In genomic region chr2:147829106-147829505, GRCh38 we compare ENCODE assay signal across 11 cellular contexts. TPM values are rescaled to one million over a fixed set of nuclear protein-coding genes. Genes with fewer than 3 reads are reported as not detected.
A peak's percentile ranks its signal among the peaks of the same experiment; 100 is the strongest.
DNase-seq lines count a peak whose midpoint lies in the region; ATAC-seq, FAIRE-seq and TF ChIP-seq lines count a peak whose summit lies in the region.
"Had no signal": no experiment of that assay in that cellular context is flagged by ENCODE, and none has a peak within 500 bp of the region (broad histone marks: within the 10 kb centered on the region; RNA-seq: fewer than 3 reads in every experiment).

No MANE protein-coding gene starts in this region.

- H3K27ac Mint-ChIP-seq in activated CD4-positive, alpha-beta T cell treated with anti-CD3 and anti-CD28 coated beads for 36 hours, result no peak overlapping the region
- H3K27ac Mint-ChIP-seq: progenitor cell of endocrine pancreas had no signal

- H3K4me1 ChIP-seq in adipocyte (ENCODE audit: control insufficient read depth, insufficient read depth, low read length), result no peaks in the 10 kb centered on the region
- no peaks in the 10 kb centered on the region for H3K4me1 ChIP-seq in hepatocyte (ENCODE audit: insufficient read depth)

- DNase-seq in Caki2 (ENCODE audit: low read depth) (peak; percentile 55), HTR-8/SVneo (ENCODE audit: insufficient read length, low spot score) (peak; percentile 21), adipocyte (ENCODE audit: low read depth) (peak; percentile 71), hepatocyte (ENCODE audit: low spot score) (peak; percentile 24), SHP77 treated with DMSO at 0.1 percent for 48 hours (lab: John Stamatoyannopoulos, UW) (no peak)
- no peak for DNase-seq in activated CD4-positive, alpha-beta T cell treated with anti-CD3 and anti-CD28 coated beads for 36 hours
- DNase-seq in effector CD8-positive, alpha-beta T cell (lab: John Stamatoyannopoulos, UW), result no peak
- DNase-seq: activated T-cell treated with anti-CD3 and anti-CD28 coated beads, Interleukin-2, amount 50 U/mL, for 48 hours; left cardiac atrium had no signal

- peaks cover 4% of the 10 kb centered on the region for H3K9me3 ChIP-seq in adipocyte (ENCODE audit: control insufficient read depth, low read length)
- H3K9me3 ChIP-seq in hepatocyte (ENCODE audit: low read depth), result no peaks in the 10 kb centered on the region

- intact Hi-C loops in activated CD4-positive, alpha-beta T cell treated with anti-CD3 and anti-CD28 coated beads for 36 hours (cut with DNase I, micrococcal nuclease), result no loop called here

- no peak overlapping the region for H3K4me3 Mint-ChIP-seq in activated CD4-positive, alpha-beta T cell treated with anti-CD3 and anti-CD28 coated beads for 36 hours

- H3K9me3 Mint-ChIP-seq in activated CD4-positive, alpha-beta T cell treated with anti-CD3 and anti-CD28 coated beads for 36 hours (ENCODE audit: low read depth), result peaks cover 2% of the 10 kb centered on the region

- H3K9ac ChIP-seq in adipocyte (ENCODE audit: low read length), result no peak overlapping the region

- no peak overlapping the region for H3K27ac ChIP-seq in hepatocyte

- no peak overlapping the region for H3K4me2 ChIP-seq in hepatocyte

- CTCF ChIA-PET in activated CD4-positive, alpha-beta T cell treated with anti-CD3 and anti-CD28 coated beads for 36 hours (lab: Charles Lee), result no interaction called here

- no peak overlapping the region for H2AFZ ChIP-seq in hepatocyte

- no peaks in the 10 kb centered on the region for H4K20me1 ChIP-seq in hepatocyte (ENCODE audit: insufficient read depth, poor library complexity, severe bottlenecking)

- no peaks in the 10 kb centered on the region for H3K27me3 ChIP-seq in adipocyte (replicated peaks; ENCODE audit: control insufficient read depth, insufficient read depth, low read length)
- no peaks in the 10 kb centered on the region for H3K27me3 ChIP-seq in hepatocyte

- in situ Hi-C loops in Caki2 (cut with HindIII; ENCODE audit: low pct_unique_long_range_greater_than_20kb, low sequenced_read_pairs), result no loop called here

- H3K36me3 ChIP-seq in adipocyte (ENCODE audit: control insufficient read depth, insufficient read depth, low read length, severe bottlenecking) (no peaks in the 10 kb centered on the region), hepatocyte (replicated peaks; ENCODE audit: insufficient read depth, low read depth) (no peaks in the 10 kb centered on the region)

- H3K36me3 Mint-ChIP-seq in activated CD4-positive, alpha-beta T cell treated with anti-CD3 and anti-CD28 coated beads for 36 hours (ENCODE audit: low read depth), result no peaks in the 10 kb centered on the region

- H3K4me3 ChIP-seq in adipocyte (ENCODE audit: low read length), result no peak overlapping the region
- no peak overlapping the region for H3K4me3 ChIP-seq in hepatocyte

- H3K27me3 Mint-ChIP-seq in activated CD4-positive, alpha-beta T cell treated with anti-CD3 and anti-CD28 coated beads for 36 hours, result peaks cover 2% of the 10 kb centered on the region
- H3K27me3 Mint-ChIP-seq: progenitor cell of endocrine pancreas had no signal

- no peak for FAIRE-seq in HTR-8/SVneo (lab: Jason Lieb, UNC)

- no peak for ATAC-seq in activated CD4-positive, alpha-beta T cell treated with anti-CD3 and anti-CD28 coated beads for 36 hours
- ATAC-seq in GM21381 (IDR thresholded peaks at IDR 0.05; ENCODE audit: unreplicated experiment), result no peak
- ATAC-seq: left cardiac atrium had no signal

- TF ChIP-seq CTCF in hepatocyte (IDR thresholded peaks at IDR 0.05; ENCODE audit: poor library complexity), result no peak

- no peaks in the 10 kb centered on the region for H3K9me2 ChIP-seq in hepatocyte (replicated peaks; ENCODE audit: insufficient read depth)

- POLR2A ChIA-PET in activated CD4-positive, alpha-beta T cell treated with anti-CD3 and anti-CD28 coated beads for 36 hours (lab: Charles Lee), result no interaction called here

- H3K4me1 Mint-ChIP-seq in activated CD4-positive, alpha-beta T cell treated with anti-CD3 and anti-CD28 coated beads for 36 hours, result no peaks in the 10 kb centered on the region

- no peaks in the 10 kb centered on the region for H3K79me2 ChIP-seq in hepatocyte

RNA-seq across cellular contexts. Expression of gene ACVR2A, which starts 15.7 kb away (rescaled TPM):
- total RNA-seq in Caki2 (2014; rRNA removed; shearing (Covaris generic); ENCODE audit: low replicate concordance), result 1.7 and 3.6 TPM in 2 replicates
- total RNA-seq in hepatocyte, result 37.3 and 43.0 TPM in 2 replicates
- 20.9 and 21.9 TPM in 2 replicates for polyA plus RNA-seq in hepatocyte
- 1 to 10 TPM; 3.5 TPM for total RNA-seq in activated CD4-positive, alpha-beta T cell treated with anti-CD3 and anti-CD28 coated beads for 36 hours

Comparison
In these comparisons a context has a peak if more than half of its experiments do, and no peak if none do; other contexts are left out.
1. DNase-seq: peak in Caki2 (single experiment), HTR-8/SVneo (single experiment), adipocyte (single experiment) and hepatocyte (single experiment); none in activated CD4-positive, alpha-beta T cell treated with anti-CD3 and anti-CD28 coated beads for 36 hours (single experiment), effector CD8-positive, alpha-beta T cell (single experiment) and SHP77 treated with DMSO at 0.1 percent for 48 hours (single experiment).